Comparison of ENCODE assay signal across 1 cellular context in the genomic region with DNA sequence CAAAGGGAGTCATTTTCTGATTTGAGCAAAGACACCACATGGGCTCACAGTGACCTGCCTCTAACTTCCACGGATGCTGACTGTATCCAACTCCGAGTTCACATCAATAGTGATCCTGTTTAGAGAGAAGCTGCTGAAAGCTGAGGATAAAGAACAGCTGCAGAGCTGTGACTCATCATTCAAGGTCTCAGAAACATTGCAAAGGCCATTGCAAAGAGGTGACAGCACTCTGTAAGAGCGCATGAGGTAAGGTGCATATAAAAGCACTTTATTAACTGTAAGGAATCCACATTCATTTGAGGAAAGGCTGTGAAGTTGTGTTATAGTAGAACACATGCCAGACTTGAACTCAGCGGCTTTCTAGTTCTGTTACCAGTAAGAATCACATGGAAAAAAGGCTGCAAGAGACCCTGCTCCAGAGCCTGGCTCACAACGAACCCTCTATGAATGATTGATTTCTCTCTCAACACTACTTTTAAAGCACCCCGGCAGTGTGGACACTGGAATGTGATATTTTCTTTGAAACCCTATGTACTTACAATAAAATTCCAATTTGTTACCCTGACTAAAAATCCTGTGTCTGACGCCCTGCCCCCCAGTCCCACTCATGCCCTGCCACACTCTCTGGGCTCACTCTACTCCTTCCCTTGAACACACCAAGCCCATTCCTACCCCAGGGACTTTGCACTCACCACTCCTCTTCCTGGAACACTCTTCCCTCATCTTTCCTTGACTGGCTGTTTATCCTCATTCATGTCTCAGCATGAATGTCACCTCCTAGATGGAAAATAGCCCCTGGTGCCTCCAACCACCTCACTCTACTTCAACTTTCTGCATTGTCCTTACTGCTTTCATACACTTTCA.
TF ChIP-seq lines count a peak whose summit lies in the region.

No MANE protein-coding gene starts in this region.

TF ChIP-seq in GM23338, 12 proteins besides CTCF, POLR2A, EP300 and RAD21 (continued from another document):
- TF ChIP-seq, protein P1, sequence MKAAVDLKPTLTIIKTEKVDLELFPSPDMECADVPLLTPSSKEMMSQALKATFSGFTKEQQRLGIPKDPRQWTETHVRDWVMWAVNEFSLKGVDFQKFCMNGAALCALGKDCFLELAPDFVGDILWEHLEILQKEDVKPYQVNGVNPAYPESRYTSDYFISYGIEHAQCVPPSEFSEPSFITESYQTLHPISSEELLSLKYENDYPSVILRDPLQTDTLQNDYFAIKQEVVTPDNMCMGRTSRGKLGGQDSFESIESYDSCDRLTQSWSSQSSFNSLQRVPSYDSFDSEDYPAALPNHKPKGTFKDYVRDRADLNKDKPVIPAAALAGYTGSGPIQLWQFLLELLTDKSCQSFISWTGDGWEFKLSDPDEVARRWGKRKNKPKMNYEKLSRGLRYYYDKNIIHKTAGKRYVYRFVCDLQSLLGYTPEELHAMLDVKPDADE (IDR thresholded peaks at IDR 0.05): no peak
- TF ChIP-seq POLR2AphosphoS5 (IDR thresholded peaks at IDR 0.05; ENCODE audit: low read depth) (no peak), ZNF331 (CRISPR knock-in tag; IDR thresholded peaks at IDR 0.05; ENCODE audit: low read depth) (no peak), CREB1 (CRISPR knock-in tag; IDR thresholded peaks at IDR 0.05; ENCODE audit: low read depth) (no peak), EZH2 (IDR thresholded peaks at IDR 0.05; ENCODE audit: low read depth, unreplicated experiment) (no peak)
